Comparison of ENCODE assay signal across 26 cellular contexts in the genomic region with DNA sequence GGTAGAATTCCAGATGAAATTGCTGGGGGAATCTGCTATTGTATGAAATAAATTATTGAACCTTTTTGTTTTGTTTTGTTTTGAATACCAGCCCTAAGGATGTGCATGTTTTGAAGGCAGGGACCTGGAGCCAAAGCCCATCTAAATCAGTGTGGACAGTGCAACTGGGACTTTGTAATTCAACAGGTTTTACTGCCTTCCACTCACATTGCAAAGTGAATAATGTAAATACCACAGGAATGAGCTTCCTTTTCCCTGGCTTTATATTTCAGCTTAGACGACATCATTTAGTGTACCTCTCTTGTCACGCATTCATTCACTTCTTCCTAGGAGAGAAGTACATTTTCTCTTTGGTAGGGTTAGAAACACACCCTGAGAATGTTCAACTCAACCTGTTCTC.
DNase-seq lines count a peak whose midpoint lies in the region; ATAC-seq, FAIRE-seq and TF ChIP-seq lines count a peak whose summit lies in the region.
"Had no signal": no experiment of that assay in that cellular context is flagged by ENCODE, and none has a peak within 500 bp of the region (broad histone marks: within the 10 kb centered on the region; RNA-seq: fewer than 3 reads in every experiment).

No MANE protein-coding gene starts in this region.

- ATAC-seq in pancreas, result no peak
- ATAC-seq: naive thymus-derived CD4-positive, alpha-beta T cell; right cardiac atrium; T-cell had no signal

- POLR2A ChIA-PET in GM10248 (lab: Yijun Ruan, JAX), result no interaction called here

- no peaks in the 10 kb centered on the region for H3K4me1 ChIP-seq in pancreas
- H3K4me1 ChIP-seq: ascending aorta, esophagus squamous epithelium, tibial nerve had no signal

- WGBS in pancreas, 2 donors, result 44 to 58% methylated on average over 2 of the region's 2 CpGs

- H3K9me3 ChIP-seq in pancreas, result no peaks in the 10 kb centered on the region
- H3K9me3 ChIP-seq: ascending aorta, esophagus squamous epithelium, ovary, tibial nerve had no signal

- no peak overlapping the region for H3K4me3 ChIP-seq in bronchial epithelial cell (ENCODE audit: low read depth, low read length)
- no peak overlapping the region for H3K4me3 ChIP-seq in pancreas
- H3K4me3 ChIP-seq: ascending aorta, esophagus squamous epithelium, ovary, tibial nerve had no signal

- DNase-seq in ELR (ENCODE audit: low read depth) (peak; percentile 36), LoVo (ENCODE audit: low spot score) (peak; percentile 7), bronchial epithelial cell (ENCODE audit: low read depth) (peak; percentile 66), mesothelial cell of epicardium (ENCODE audit: low spot score in 2 of 2, unreplicated experiment in 2 of 2) (no peak), pancreas (no peak), erythroblast (lab: John Stamatoyannopoulos, UW) (no peak), GM10248 (ENCODE audit: extremely low spot score) (no peak), NCI-H446 treated with DMSO at 0.1 percent for 48 hours (lab: John Stamatoyannopoulos, UW) (no peak)
- DNase-seq: activated T-cell treated with anti-CD3 and anti-CD28 coated beads, Interleukin-2, amount 50 U/mL, for 48 hours; CD4-positive, CD25-positive, alpha-beta regulatory T cell; DMS 273 treated with DMSO at 0.1 percent for 48 hours; effector CD8-positive, alpha-beta T cell; esophagus squamous epithelium; IMR-90; naive thymus-derived CD4-positive, alpha-beta T cell; NCI-H774; ovary; right cardiac atrium; SHP77 treated with DMSO at 0.1 percent for 48 hours; T-cell had no signal

- no peaks in the 10 kb centered on the region for H3K36me3 Mint-ChIP-seq in mesothelial cell of epicardium
- H3K36me3 Mint-ChIP-seq: activated naive CD4-positive, alpha-beta T cell treated with anti-CD3 and anti-CD28 coated beads, Interleukin-2, amount 50 U/mL, for 24 hours; CD4-positive, CD25-positive, alpha-beta regulatory T cell; naive thymus-derived CD4-positive, alpha-beta T cell; T-cell had no signal

- TF ChIP-seq POLR2A in erythroblast (IDR thresholded peaks at IDR 0.05; ENCODE audit: low read length), result no peak

- intact Hi-C loops in pancreas (cut with DNase I), result no loop called here

- H3K27me3 ChIP-seq in bronchial epithelial cell (ENCODE audit: control insufficient read depth, insufficient read depth, low read length), result no peaks in the 10 kb centered on the region
- H3K27me3 ChIP-seq in pancreas, result no peaks in the 10 kb centered on the region
- H3K27me3 ChIP-seq: ascending aorta, esophagus squamous epithelium, ovary, tibial nerve had no signal

- H3K27ac ChIP-seq in pancreas, result no peak overlapping the region
- H3K27ac ChIP-seq: ascending aorta, esophagus squamous epithelium, ovary, tibial nerve had no signal

- H3K4me1 Mint-ChIP-seq in mesothelial cell of epicardium, result peaks cover 20% of the 10 kb centered on the region
- H3K4me1 Mint-ChIP-seq: activated naive CD4-positive, alpha-beta T cell treated with anti-CD3 and anti-CD28 coated beads, Interleukin-2, amount 50 U/mL, for 24 hours; CD4-positive, CD25-positive, alpha-beta regulatory T cell; naive thymus-derived CD4-positive, alpha-beta T cell; T-cell had no signal

- TF ChIP-seq CTCF in bronchial epithelial cell (IDR thresholded peaks at IDR 0.05; ENCODE audit: insufficient read depth, low read length, severe bottlenecking) (no peak), mesothelial cell of epicardium (IDR thresholded peaks at IDR 0.05; ENCODE audit: unreplicated experiment) (no peak), pancreas (IDR thresholded peaks at IDR 0.05) (no peak), GM10248 (IDR thresholded peaks at IDR 0.05; ENCODE audit: control extremely low read depth, extremely low read depth, low read depth, missing control alignments) (no peak)

- H3K27me3 Mint-ChIP-seq in mesothelial cell of epicardium (ENCODE audit: low read depth), result no peaks in the 10 kb centered on the region
- H3K27me3 Mint-ChIP-seq: activated naive CD4-positive, alpha-beta T cell treated with anti-CD3 and anti-CD28 coated beads, Interleukin-2, amount 50 U/mL, for 24 hours; CD4-positive, CD25-positive, alpha-beta regulatory T cell; naive thymus-derived CD4-positive, alpha-beta T cell; stimulated activated naive CD8-positive, alpha-beta T cell treated with anti-CD3 and anti-CD28 coated beads, Interleukin-15, Interleukin-2, amounts not matched to agents 100 ng/mL and 50 ng/mL, for 24 hours; T-cell had no signal

- no peaks in the 10 kb centered on the region for H3K36me3 ChIP-seq in bronchial epithelial cell (ENCODE audit: control insufficient read depth, insufficient read depth, low read length)
- no peaks in the 10 kb centered on the region for H3K36me3 ChIP-seq in pancreas
- H3K36me3 ChIP-seq: ascending aorta, esophagus squamous epithelium, ovary, tibial nerve had no signal

- H3K27ac Mint-ChIP-seq in mesothelial cell of epicardium, result peak overlapping the region; percentile 63
- H3K27ac Mint-ChIP-seq: activated naive CD4-positive, alpha-beta T cell treated with anti-CD3 and anti-CD28 coated beads, Interleukin-2, amount 50 U/mL, for 24 hours; CD4-positive, CD25-positive, alpha-beta regulatory T cell; naive thymus-derived CD4-positive, alpha-beta T cell; stimulated activated naive CD8-positive, alpha-beta T cell treated with anti-CD3 and anti-CD28 coated beads, Interleukin-15, Interleukin-2, amounts not matched to agents 100 ng/mL and 50 ng/mL, for 24 hours; T-cell had no signal

- CTCF ChIA-PET in GM10248 (lab: Yijun Ruan, JAX), result no interaction called here

- no peak overlapping the region for H3K4me3 Mint-ChIP-seq in mesothelial cell of epicardium
- H3K4me3 Mint-ChIP-seq: activated naive CD4-positive, alpha-beta T cell treated with anti-CD3 and anti-CD28 coated beads, Interleukin-2, amount 50 U/mL, for 24 hours; CD4-positive, CD25-positive, alpha-beta regulatory T cell; naive thymus-derived CD4-positive, alpha-beta T cell; stimulated activated naive CD8-positive, alpha-beta T cell treated with anti-CD3 and anti-CD28 coated beads, Interleukin-15, Interleukin-2, amounts not matched to agents 100 ng/mL and 50 ng/mL, for 24 hours; T-cell had no signal

- no peak for FAIRE-seq in bronchial epithelial cell (lab: Jason Lieb, UNC)
- no peak for FAIRE-seq in pancreas (lab: Jason Lieb, UNC)
- FAIRE-seq: GM12891, TTC549 had no signal

- H3K9me3 Mint-ChIP-seq in mesothelial cell of epicardium, result peaks cover 9% of the 10 kb centered on the region
- H3K9me3 Mint-ChIP-seq: stimulated activated naive CD8-positive, alpha-beta T cell treated with anti-CD3 and anti-CD28 coated beads, Interleukin-15, Interleukin-2, amounts not matched to agents 100 ng/mL and 50 ng/mL, for 24 hours had no signal

Comparison
In these comparisons a context has a peak if more than half of its experiments do, and no peak if none do; other contexts are left out.
1. DNase-seq: peak in ELR (single experiment), LoVo (single experiment) and bronchial epithelial cell (single experiment); none in mesothelial cell of epicardium (0 of 2), pancreas (0 of 6), erythroblast (0 of 2), GM10248 (single experiment) and NCI-H446 treated with DMSO at 0.1 percent for 48 hours (single experiment).